Comparison of ENCODE assay signal across 14 cellular contexts in genomic region chr9:130961511-130962300, GRCh38. TPM values are rescaled to one million over a fixed set of nuclear protein-coding genes. Genes with fewer than 3 reads are reported as not detected.
DNase-seq lines count a peak whose midpoint lies in the region; ATAC-seq and TF ChIP-seq lines count a peak whose summit lies in the region.
"Had no signal": no experiment of that assay in that cellular context is flagged by ENCODE, and none has a peak within 500 bp of the region (broad histone marks: within the 10 kb centered on the region; RNA-seq: fewer than 3 reads in every experiment).

No MANE protein-coding gene starts in this region.

- POLR2A ChIA-PET in RWPE1 (lab: Yijun Ruan, JAX; ENCODE audit: low non-redundant PET): interaction anchor here (1.1 kb wide), 1 partner anchor 76 kb away, joined by 3 read pairs; no protein-coding TSS in a partner anchor

- H3K9ac ChIP-seq in mesenchymal stem cell (ENCODE audit: low read length): no peak overlapping the region
- H3K9ac ChIP-seq: BLaER1 had no signal

- H3K27me3 Mint-ChIP-seq in chondrocyte (ENCODE audit: low read depth): no peaks in the 10 kb centered on the region
- no peaks in the 10 kb centered on the region for H3K27me3 Mint-ChIP-seq in activated CD4-positive, alpha-beta T cell treated with anti-CD3 and anti-CD28 coated beads, Interleukin-2, amount 10 ng/mL, durations not matched to agents 24 days and 14 days

- peaks cover 1% of the 10 kb centered on the region for H3K36me3 Mint-ChIP-seq in chondrocyte (ENCODE audit: low read depth)
- peaks cover 5% of the 10 kb centered on the region for H3K36me3 Mint-ChIP-seq in activated CD4-positive, alpha-beta T cell treated with anti-CD3 and anti-CD28 coated beads, Interleukin-2, amount 10 ng/mL, durations not matched to agents 24 days and 14 days (ENCODE audit: low read depth)
- H3K36me3 Mint-ChIP-seq: CD8-positive, alpha-beta memory T cell had no signal

- no peak for ATAC-seq in HG02970 (IDR thresholded peaks at IDR 0.05; ENCODE audit: low FRiP score, unreplicated experiment)

- H3K79me1 ChIP-seq in mesenchymal stem cell (replicated peaks; ENCODE audit: low read length, poor library complexity, severe bottlenecking): no peaks in the 10 kb centered on the region

- H3K4me3 Mint-ChIP-seq in chondrocyte (ENCODE audit: unreplicated experiment): no peak overlapping the region
- H3K4me3 Mint-ChIP-seq in activated CD4-positive, alpha-beta T cell treated with anti-CD3 and anti-CD28 coated beads, Interleukin-2, amount 10 ng/mL, durations not matched to agents 24 days and 14 days: no peak overlapping the region
- H3K4me3 Mint-ChIP-seq: CD8-positive, alpha-beta memory T cell had no signal

- H3K4me3 ChIP-seq in mesenchymal stem cell (ENCODE audit: insufficient read depth in 1 of 2, low read depth in 1 of 2, low read length in 2 of 2): no peak overlapping the region
- H3K4me3 ChIP-seq: BLaER1 had no signal

- H3K4me2 ChIP-seq in mesenchymal stem cell (ENCODE audit: low read length, poor library complexity, severe bottlenecking): no peak overlapping the region
- H3K4me2 ChIP-seq: BLaER1 had no signal

- peak overlapping the region; percentile 62 to 83 for H3K18ac ChIP-seq in mesenchymal stem cell (ENCODE audit: low read depth in 1 of 2, low read length in 2 of 2)

- peak overlapping the region; percentile 33 for H2BK5ac ChIP-seq in mesenchymal stem cell (ENCODE audit: low read depth, low read length, poor library complexity, severe bottlenecking)

- peaks cover 7 to 10% of the 10 kb centered on the region in 2 experiments for H3K27me3 ChIP-seq in mesenchymal stem cell (ENCODE audit: control insufficient read depth in 1 of 2, insufficient read depth in 1 of 2, low read length in 2 of 2)
- H3K27me3 ChIP-seq: BLaER1 had no signal

- peak overlapping the region; percentile 88 for H3K27ac ChIP-seq in RWPE1
- H3K27ac ChIP-seq in mesenchymal stem cell (ENCODE audit: low read length, poor library complexity, severe bottlenecking): no peak overlapping the region
- H3K27ac ChIP-seq: BLaER1 had no signal

- TF ChIP-seq CTCF in RWPE1 (conservative IDR thresholded peaks at IDR 0.05; ENCODE audit: low read depth): no peak
- TF ChIP-seq CTCF in chondrocyte (IDR thresholded peaks at IDR 0.05): no peak

- DNase-seq in RWPE1 (ENCODE audit: low spot score) (no peak), chondrocyte (ENCODE audit: low spot score) (no peak), mesenchymal stem cell (no peak), HT-29 (ENCODE audit: low spot score) (no peak)
- DNase-seq in activated CD4-positive, alpha-beta T cell treated with anti-CD3 and anti-CD28 coated beads, Interleukin-2, amount 10 ng/mL, durations not matched to agents 24 days and 14 days: no peak
- no peak for DNase-seq in stimulated activated CD4-positive, alpha-beta T cell treated with anti-CD3 and anti-CD28 coated beads, Interleukin-15, amount 100 ng/mL, for 24 hours
- DNase-seq: CD8-positive, alpha-beta memory T cell; MM.1S; NCI-H1105; NCI-H1694 treated with DMSO at 0.1 percent for 48 hours; Right ventricle myocardium superior had no signal

- WGBS in mesenchymal stem cell: 92% methylated on average over 8 of the region's 8 CpGs

- H3K9me3 Mint-ChIP-seq in chondrocyte (ENCODE audit: low read depth): peaks cover 9% of the 10 kb centered on the region
- peaks cover 14% of the 10 kb centered on the region for H3K9me3 Mint-ChIP-seq in activated CD4-positive, alpha-beta T cell treated with anti-CD3 and anti-CD28 coated beads, Interleukin-2, amount 10 ng/mL, durations not matched to agents 24 days and 14 days

- no peak overlapping the region for H4K8ac ChIP-seq in mesenchymal stem cell (ENCODE audit: low read length)

- peak overlapping the region in 1 of 2 experiments; percentile 59 for H3K23ac ChIP-seq in mesenchymal stem cell (ENCODE audit: low read length in 2 of 2)

- H2AFZ ChIP-seq in mesenchymal stem cell (ENCODE audit: low read depth, low read length): no peak overlapping the region

- peaks cover 7% of the 10 kb centered on the region for H3K9me3 ChIP-seq in mesenchymal stem cell (ENCODE audit: control insufficient read depth, low read length)

- peak overlapping the region; percentile 8 for H2BK15ac ChIP-seq in mesenchymal stem cell (ENCODE audit: low read depth, poor library complexity, severe bottlenecking)

- H3K4me1 ChIP-seq in mesenchymal stem cell (ENCODE audit: control insufficient read depth, insufficient read depth, low read depth, low read length): peaks cover 13% of the 10 kb centered on the region

- H3K27ac Mint-ChIP-seq in chondrocyte (ENCODE audit: unreplicated experiment): peak overlapping the region; percentile 95
- no peak overlapping the region for H3K27ac Mint-ChIP-seq in activated CD4-positive, alpha-beta T cell treated with anti-CD3 and anti-CD28 coated beads, Interleukin-2, amount 10 ng/mL, durations not matched to agents 24 days and 14 days
- H3K27ac Mint-ChIP-seq: CD8-positive, alpha-beta memory T cell had no signal

- intact Hi-C loops in activated CD4-positive, alpha-beta T cell treated with anti-CD3 and anti-CD28 coated beads, Interleukin-2, amount 10 ng/mL, durations not matched to agents 24 days and 14 days (cut with micrococcal nuclease): no loop called here

- H3K4me1 Mint-ChIP-seq in chondrocyte (ENCODE audit: low read depth): peaks cover 26% of the 10 kb centered on the region
- H3K4me1 Mint-ChIP-seq in activated CD4-positive, alpha-beta T cell treated with anti-CD3 and anti-CD28 coated beads, Interleukin-2, amount 10 ng/mL, durations not matched to agents 24 days and 14 days: no peaks in the 10 kb centered on the region

- CTCF ChIA-PET in RWPE1 (lab: Yijun Ruan, JAX): interaction anchor here (0.6 to 1.2 kb wide), 3 partner anchors 9 to 205 kb away, joined by 3 to 6 read pairs (median 5); no protein-coding TSS in a partner anchor

- no peaks in the 10 kb centered on the region for H3K36me3 ChIP-seq in mesenchymal stem cell (ENCODE audit: control insufficient read depth in 1 of 2, insufficient read depth in 2 of 2, low read depth in 1 of 2, low read length in 2 of 2)
- H3K36me3 ChIP-seq: BLaER1 had no signal

- H2BK120ac ChIP-seq in mesenchymal stem cell (ENCODE audit: low read depth, low read length): peak overlapping the region; percentile 38

- H2BK12ac ChIP-seq in mesenchymal stem cell (ENCODE audit: low read length in 2 of 2): peak overlapping the region; percentile 79 to 91

- H2AK5ac ChIP-seq in mesenchymal stem cell (ENCODE audit: low read length, severe bottlenecking): peak overlapping the region; percentile 42

- H3K4ac ChIP-seq in mesenchymal stem cell (ENCODE audit: low read depth in 1 of 2, low read length in 2 of 2): no peak overlapping the region

- H3K14ac ChIP-seq in mesenchymal stem cell (ENCODE audit: low read length in 2 of 2): peak overlapping the region in 1 of 2 experiments; percentile 5

- H4K91ac ChIP-seq in mesenchymal stem cell (ENCODE audit: low read length): peak overlapping the region; percentile 85

RNA-seq across cellular contexts. Expression of gene FIBCD1, which starts 22.7 kb away (rescaled TPM):
- 6.8 to 81.5 TPM (median 8.3 TPM) in 3 replicates for total RNA-seq in chondrocyte
- polyA plus RNA-seq in mesenchymal stem cell (2013, experiment 1 of 2): 0.40 TPM
- 0.44 TPM for polyA plus RNA-seq in mesenchymal stem cell (2013, experiment 2 of 2)
- total RNA-seq in activated CD4-positive, alpha-beta T cell treated with anti-CD3 and anti-CD28 coated beads, Interleukin-2, amount 10 ng/mL, durations not matched to agents 24 days and 14 days: not detected in 2 replicates
- total RNA-seq in HT-29 (2014; rRNA removed; shearing (Covaris generic)): 0.03 and 1.5 TPM in 2 replicates
- total RNA-seq: CD8-positive, alpha-beta memory T cell had no signal
- polyA plus RNA-seq: CD8-positive, alpha-beta memory T cell had no signal

RNA-seq across cellular contexts. Expression of gene LAMC3, which starts 47.3 kb away (rescaled TPM):
- 0.95 to 7.3 TPM (median 1.2 TPM) in 3 replicates for total RNA-seq in chondrocyte
- polyA plus RNA-seq in mesenchymal stem cell (2013, experiment 1 of 2): 0.48 TPM
- polyA plus RNA-seq in mesenchymal stem cell (2013, experiment 2 of 2): 0.71 TPM
- total RNA-seq in activated CD4-positive, alpha-beta T cell treated with anti-CD3 and anti-CD28 coated beads, Interleukin-2, amount 10 ng/mL, durations not matched to agents 24 days and 14 days: 0.07 and 0.09 TPM in 2 replicates
- not detected in 2 replicates for total RNA-seq in HT-29 (2014; rRNA removed; shearing (Covaris generic))
- polyA plus RNA-seq: AG04450; CD8-positive, alpha-beta memory T cell had no signal
